ENCODE assay signal across 24 cellular contexts in the genomic region with DNA sequence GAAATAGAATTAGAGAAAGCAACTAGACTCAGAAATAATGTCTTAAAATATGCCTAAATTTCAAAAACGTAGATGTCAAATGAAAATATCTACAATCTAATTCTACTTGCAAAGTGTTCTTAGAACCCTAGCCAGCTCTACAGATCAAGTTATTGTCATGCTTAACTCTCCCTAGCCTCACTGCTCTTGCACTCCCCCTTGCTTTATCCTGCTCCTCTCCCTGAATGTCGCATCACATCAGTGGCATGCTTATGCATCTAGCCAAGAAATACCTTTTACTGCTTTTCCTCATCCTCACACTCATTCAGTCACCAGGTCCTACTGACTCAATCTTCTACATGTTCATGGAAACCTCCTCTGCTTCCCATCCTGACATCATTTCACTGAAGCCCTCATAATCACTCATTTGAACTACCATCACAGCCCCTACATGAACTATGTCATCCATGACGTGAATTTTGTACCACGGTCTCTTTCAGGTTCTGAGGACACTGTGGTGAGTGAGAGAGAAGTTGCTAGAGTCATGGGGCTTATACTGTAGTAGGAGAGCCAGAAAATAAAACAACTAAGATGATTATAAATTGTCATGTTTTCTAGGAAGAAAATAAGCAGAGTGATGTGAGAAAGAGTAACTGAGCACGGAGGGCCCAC.
"Had no signal": no experiment of that assay in that cellular context is flagged by ENCODE, and none has a peak within 500 bp of the region (broad histone marks: within the 10 kb centered on the region; RNA-seq: fewer than 3 reads in every experiment).

No MANE protein-coding gene starts in this region.

- H3K27ac Mint-ChIP-seq: effector memory CD8-positive, alpha-beta T cell; memory B cell; natural killer cell; stimulated activated naive B cell treated with anti-CD40 and anti-IgM and Interleukin-4, amounts not matched to agents 10 μg/mL and 1 μg/mL and 100 μg/mL, for 72 hours; stimulated activated naive CD8-positive, alpha-beta T cell treated with anti-CD3 and anti-CD28 coated beads, Interleukin-15, Interleukin-2, amounts not matched to agents 100 ng/mL and 50 ng/mL, for 24 hours had no signal

- H3K27me3 ChIP-seq: ovary, spleen, tibial nerve, upper lobe of left lung, uterus had no signal

- H3K36me3 Mint-ChIP-seq: natural killer cell had no signal

- H3K9me3 Mint-ChIP-seq: effector memory CD8-positive, alpha-beta T cell; memory B cell; natural killer cell; stimulated activated naive B cell treated with anti-CD40 and anti-IgM and Interleukin-4, amounts not matched to agents 10 μg/mL and 1 μg/mL and 100 μg/mL, for 72 hours; stimulated activated naive CD8-positive, alpha-beta T cell treated with anti-CD3 and anti-CD28 coated beads, Interleukin-15, Interleukin-2, amounts not matched to agents 100 ng/mL and 50 ng/mL, for 24 hours had no signal

- H3K4me3 Mint-ChIP-seq: effector memory CD8-positive, alpha-beta T cell; memory B cell; natural killer cell; stimulated activated naive B cell treated with anti-CD40 and anti-IgM and Interleukin-4, amounts not matched to agents 10 μg/mL and 1 μg/mL and 100 μg/mL, for 72 hours; stimulated activated naive CD8-positive, alpha-beta T cell treated with anti-CD3 and anti-CD28 coated beads, Interleukin-15, Interleukin-2, amounts not matched to agents 100 ng/mL and 50 ng/mL, for 24 hours had no signal

- H3K27ac ChIP-seq: coronary artery, esophagus squamous epithelium, ovary, psoas muscle, skin epidermis, spleen, thoracic aorta, tibial nerve, upper lobe of left lung, uterus had no signal

- H3K9me3 ChIP-seq: esophagus squamous epithelium, ovary, psoas muscle, spleen, thoracic aorta, tibial nerve, upper lobe of left lung, uterus had no signal

- H3K36me3 ChIP-seq: esophagus squamous epithelium, ovary, spleen, thoracic aorta, tibial nerve, upper lobe of left lung, uterus had no signal

- H3K27me3 Mint-ChIP-seq: effector memory CD8-positive, alpha-beta T cell; memory B cell; stimulated activated naive B cell treated with anti-CD40 and anti-IgM and Interleukin-4, amounts not matched to agents 10 μg/mL and 1 μg/mL and 100 μg/mL, for 72 hours; stimulated activated naive CD8-positive, alpha-beta T cell treated with anti-CD3 and anti-CD28 coated beads, Interleukin-15, Interleukin-2, amounts not matched to agents 100 ng/mL and 50 ng/mL, for 24 hours had no signal

- ATAC-seq: effector memory CD8-positive, alpha-beta T cell; left ventricle myocardium superior; natural killer cell; psoas muscle; right cardiac atrium; stimulated activated naive B cell treated with anti-CD40 and anti-IgM and Interleukin-4, amounts not matched to agents 10 μg/mL and 1 μg/mL and 100 μg/mL, for 72 hours had no signal

- DNase-seq: dermis blood vessel endothelial cell; effector memory CD8-positive, alpha-beta T cell; erythroblast; esophagus squamous epithelium; hypothalamus; left ventricle myocardium superior; natural killer cell; occipital lobe; ovary; posterior cingulate gyrus; psoas muscle; right cardiac atrium; spleen; stimulated activated CD4-positive, alpha-beta T cell treated with anti-CD3 and anti-CD28 coated beads, Interleukin-4, amount 100 ng/mL, for 4 hours; stimulated activated naive B cell treated with anti-CD40 and anti-IgM and Interleukin-4, amounts not matched to agents 10 μg/mL and 1 μg/mL and 100 μg/mL, for 72 hours; upper lobe of left lung; uterus had no signal

- H3K4me1 Mint-ChIP-seq: memory B cell; natural killer cell; stimulated activated naive B cell treated with anti-CD40 and anti-IgM and Interleukin-4, amounts not matched to agents 10 μg/mL and 1 μg/mL and 100 μg/mL, for 72 hours had no signal

- H3K4me1 ChIP-seq: esophagus squamous epithelium, psoas muscle, spleen, tibial nerve, upper lobe of left lung, uterus had no signal

- H3K4me3 ChIP-seq: coronary artery, esophagus squamous epithelium, lung, ovary, psoas muscle, skin epidermis, spleen, thoracic aorta, tibial nerve, upper lobe of left lung, uterus had no signal
